ENCODE assay signal across 10 cellular contexts in the genomic region with DNA sequence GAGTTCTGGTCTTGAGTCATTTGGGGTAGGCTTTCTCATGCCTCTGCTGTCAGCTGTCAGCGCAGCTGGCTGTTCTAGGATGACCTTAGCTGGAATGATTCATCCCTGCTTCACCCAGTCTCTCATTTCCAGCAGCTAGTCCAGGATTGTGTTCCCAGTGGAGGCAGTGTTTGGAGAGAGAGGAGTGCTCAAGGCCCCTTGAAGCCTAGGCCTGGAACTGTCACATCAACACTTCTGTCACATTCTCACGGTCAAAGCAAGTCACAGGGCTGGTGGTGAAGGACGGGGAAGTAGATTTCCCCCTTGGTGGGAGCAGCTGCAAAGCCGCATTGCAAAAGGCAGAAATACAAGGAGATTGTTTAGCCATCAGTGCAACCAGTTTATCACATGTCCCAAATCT. TPM values are rescaled to one million over a fixed set of nuclear protein-coding genes. Genes with fewer than 3 reads are reported as not detected.
DNase-seq lines count a peak whose midpoint lies in the region; ATAC-seq, FAIRE-seq and TF ChIP-seq lines count a peak whose summit lies in the region.
"Had no signal": no experiment of that assay in that cellular context is flagged by ENCODE, and none has a peak within 500 bp of the region (broad histone marks: within the 10 kb centered on the region; RNA-seq: fewer than 3 reads in every experiment).

No MANE protein-coding gene starts in this region.

- TF ChIP-seq CTCF in activated B cell treated with CpG ODN at 0.5 μM for 24 hours (IDR thresholded peaks at IDR 0.05): no peak
- no peak for TF ChIP-seq CTCF in right atrium auricular region (IDR thresholded peaks at IDR 0.05)
- TF ChIP-seq CTCF in spleen (IDR thresholded peaks at IDR 0.05 in 8 of 11, conservative IDR thresholded peaks at IDR 0.05 in 3 of 11): no peak

- peaks cover 24% of the 10 kb centered on the region for H3K4me1 Mint-ChIP-seq in activated B cell treated with CpG ODN at 0.5 μM for 24 hours
- H3K4me1 Mint-ChIP-seq in effector memory CD8-positive, alpha-beta T cell (ENCODE audit: low read depth in 2 of 2): peaks cover 12 to 16% of the 10 kb centered on the region in 2 donors

- H3K27ac ChIP-seq in right atrium auricular region (peak overlapping the region; percentile 79 to 86), spleen (peak overlapping the region in 7 of 8 donors; percentile 22 to 76 (median 62))

- H3K4me3 ChIP-seq in right atrium auricular region (no peak overlapping the region), spleen (no peak overlapping the region)

- TF ChIP-seq POLR2A in GM12891 (IDR thresholded peaks at IDR 0.05; ENCODE audit: low read depth, low read length) (no peak), spleen (IDR thresholded peaks at IDR 0.05) (no peak)

- H3K9me3 ChIP-seq in right atrium auricular region (no peaks in the 10 kb centered on the region), spleen (no peaks in the 10 kb centered on the region)

- POLR2A ChIA-PET in activated B cell treated with CpG ODN at 0.5 μM for 24 hours (lab: Charles Lee): no interaction called here

- no peak for DNase-seq in GM12891 (ENCODE audit: insufficient read length, low spot score)
- DNase-seq in activated B cell treated with CpG ODN at 0.5 μM for 24 hours: no peak
- peak; percentile 81 for DNase-seq in right atrium auricular region (ENCODE audit: low spot score)
- DNase-seq in spleen: no peak
- DNase-seq in stimulated activated CD4-positive, alpha-beta T cell treated with anti-CD3 and anti-CD28 coated beads, Interleukin-2, amount 100 ng/mL, for 48 hours: no peak
- DNase-seq in effector memory CD8-positive, alpha-beta T cell: no peak
- no peak for DNase-seq in ecto neural progenitor cell (ENCODE audit: low spot score)
- DNase-seq: stimulated activated naive CD4-positive, alpha-beta T cell treated with Interleukin-2 at 50 U/mL for 16 hours had no signal

- no peaks in the 10 kb centered on the region for H3K36me3 Mint-ChIP-seq in activated B cell treated with CpG ODN at 0.5 μM for 24 hours (ENCODE audit: low read depth)
- peaks cover 8% of the 10 kb centered on the region for H3K36me3 Mint-ChIP-seq in effector memory CD8-positive, alpha-beta T cell (ENCODE audit: insufficient read depth)

- H3K27me3 ChIP-seq in right atrium auricular region (no peaks in the 10 kb centered on the region), spleen (replicated peaks in 1 of 7) (no peaks in the 10 kb centered on the region)

- H3K36me3 ChIP-seq in right atrium auricular region (no peaks in the 10 kb centered on the region), spleen (no peaks in the 10 kb centered on the region)

- no peak for ATAC-seq in activated B cell treated with CpG ODN at 0.5 μM for 24 hours (ENCODE audit: low read depth)
- no peak for ATAC-seq in effector memory CD8-positive, alpha-beta T cell (replicated peaks)
- no peak for ATAC-seq in GM21786 (IDR thresholded peaks at IDR 0.05; ENCODE audit: unreplicated experiment)

- intact Hi-C loops in activated B cell treated with CpG ODN at 0.5 μM for 24 hours (cut with micrococcal nuclease): no loop called here
- intact Hi-C loops in spleen (cut with DNase I; ENCODE audit: low total_unique reads): no loop called here

- H3K4me3 Mint-ChIP-seq in activated B cell treated with CpG ODN at 0.5 μM for 24 hours: no peak overlapping the region
- H3K4me3 Mint-ChIP-seq in effector memory CD8-positive, alpha-beta T cell: no peak overlapping the region

- CTCF ChIA-PET in activated B cell treated with CpG ODN at 0.5 μM for 24 hours (lab: Charles Lee): interaction anchor here (1.4 kb wide), 1 partner anchor 278 kb away, joined by 6 read pairs; no protein-coding TSS in a partner anchor

- peak; percentile 23 for FAIRE-seq in GM12891 (lab: Jason Lieb, UNC)
- FAIRE-seq: islet of Langerhans had no signal

- peak overlapping the region; percentile 30 for H3K27ac Mint-ChIP-seq in activated B cell treated with CpG ODN at 0.5 μM for 24 hours
- H3K27ac Mint-ChIP-seq in effector memory CD8-positive, alpha-beta T cell: no peak overlapping the region

- WGBS in spleen, 5 donors: 40 to 48% (median 44%) methylated on average over 4 of the region's 4 CpGs

- no peaks in the 10 kb centered on the region for H3K27me3 Mint-ChIP-seq in activated B cell treated with CpG ODN at 0.5 μM for 24 hours
- no peaks in the 10 kb centered on the region for H3K27me3 Mint-ChIP-seq in effector memory CD8-positive, alpha-beta T cell

- no peaks in the 10 kb centered on the region for H3K9me3 Mint-ChIP-seq in activated B cell treated with CpG ODN at 0.5 μM for 24 hours
- H3K9me3 Mint-ChIP-seq in effector memory CD8-positive, alpha-beta T cell: no peaks in the 10 kb centered on the region

- H3K4me1 ChIP-seq in right atrium auricular region: peaks cover 0 to 59% of the 10 kb centered on the region in 2 donors
- peaks cover 10 to 72% (median 42%) of the 10 kb centered on the region in 6 donors for H3K4me1 ChIP-seq in spleen

TF ChIP-seq in GM12891, 5 proteins besides CTCF, POLR2A, EP300 and RAD21:
- TF ChIP-seq POU2F2 (IDR thresholded peaks at IDR 0.05; ENCODE audit: low read depth, low read length) (no peak), POLR2AphosphoS5 (IDR thresholded peaks at IDR 0.05; ENCODE audit: low read depth, low read length) (no peak), PAX5 (IDR thresholded peaks at IDR 0.05; ENCODE audit: insufficient read depth, low read length, severe bottlenecking) (no peak), SPI1 (IDR thresholded peaks at IDR 0.05; ENCODE audit: low read depth, low read length) (no peak), TAF1 (IDR thresholded peaks at IDR 0.05; ENCODE audit: low read depth, low read length) (no peak)

RNA-seq across cellular contexts. Expression of gene TPT1, which starts 15.2 kb away (rescaled TPM):
- 5,358 TPM for polyA plus RNA-seq in GM12891 (2012; ENCODE audit: low read depth, missing spikeins)
- total RNA-seq in activated B cell treated with CpG ODN at 0.5 μM for 24 hours (3,880 and 4,323 TPM in 2 replicates), right atrium auricular region (1,000 to 10,000 TPM; 2,150 to 2,159 TPM), spleen (1,000 to 10,000 TPM; 2,558 to 4,574 (median 2,990) TPM)
- over 10,000 TPM in 2 of 3 donors, 1,000 to 10,000 TPM in 1; 9,869 to 10,629 (median 10,206) TPM for polyA plus RNA-seq in spleen
